ENCODE assay signal across 1 cellular context in genomic region chr22:37658133-37659065, GRCh38.
TF ChIP-seq lines count a peak whose summit lies in the region.

PDXP (plus strand) TSS chr22:37658723; CDS start chr22:37658783, 60 bp downstream.

TF ChIP-seq in HepG2, 621 proteins besides CTCF, POLR2A, EP300 and RAD21 (continued from another document and continues in another):
- TF ChIP-seq ZBED4 (CRISPR knock-in tag; IDR thresholded peaks at IDR 0.05; ENCODE audit: borderline replicate concordance) (0 out of 2 replicates have a peak, but pooled peaks have one; percentile 17), CREB1 (IDR thresholded peaks at IDR 0.05) (peak; percentile 92), CREB1 (CRISPR knock-in tag; IDR thresholded peaks at IDR 0.05) (peak; percentile 97), NPAS2 (CRISPR knock-in tag; IDR thresholded peaks at IDR 0.05; ENCODE audit: borderline replicate concordance) (no peak), ZNF558 (CRISPR knock-in tag; IDR thresholded peaks at IDR 0.05; ENCODE audit: borderline replicate concordance) (no peak; the same call in 1 of the 2 replicates), ZNF720 (CRISPR knock-in tag; IDR thresholded peaks at IDR 0.05) (no peak), ZNF280B (CRISPR knock-in tag; IDR thresholded peaks at IDR 0.05; ENCODE audit: borderline replicate concordance) (no peak), POLR2G (IDR thresholded peaks at IDR 0.05; ENCODE audit: low read depth, low read length) (peak; percentile 75), HNF1B (CRISPR knock-in tag; IDR thresholded peaks at IDR 0.05) (0 out of 2 replicates have a peak, but pooled peaks have one; percentile 12), ZMAT3 (CRISPR knock-in tag; conservative IDR thresholded peaks at IDR 0.05) (0 out of 2 replicates have a peak, but pooled peaks have one; percentile 68), FOXA3 (CRISPR knock-in tag; IDR thresholded peaks at IDR 0.05) (0 out of 2 replicates have a peak, but pooled peaks have one; percentile 3), SRY (CRISPR knock-in tag; IDR thresholded peaks at IDR 0.05) (peak; percentile 25; the same call in 1 of the 2 replicates), TARDBP (CRISPR knock-in tag; IDR thresholded peaks at IDR 0.05) (peak; percentile 41; the same call in 1 of the 2 replicates), ETS1 (CRISPR knock-in tag; IDR thresholded peaks at IDR 0.05) (no peak), ZNF207 (IDR thresholded peaks at IDR 0.05; ENCODE audit: borderline replicate concordance) (no peak), TCF7 (IDR thresholded peaks at IDR 0.05; ENCODE audit: low read depth) (no peak), HMGXB3 (CRISPR knock-in tag; IDR thresholded peaks at IDR 0.05; ENCODE audit: borderline replicate concordance) (peak; percentile 98), ZBTB33 (CRISPR knock-in tag; IDR thresholded peaks at IDR 0.05) (no peak), ZMYM4 (CRISPR knock-in tag; IDR thresholded peaks at IDR 0.05) (0 out of 2 replicates have a peak, but pooled peaks have one; percentile 18), ZNF773 (CRISPR knock-in tag; IDR thresholded peaks at IDR 0.05; ENCODE audit: borderline replicate concordance) (peak; percentile 57; the same call in 1 of the 2 replicates), RBFOX2 (IDR thresholded peaks at IDR 0.05; ENCODE audit: low read depth, low read length) (peak; percentile 90), RBM39 (IDR thresholded peaks at IDR 0.05; ENCODE audit: low read depth, low read length, poor library complexity, severe bottlenecking) (no peak), ZNF333 (CRISPR knock-in tag; IDR thresholded peaks at IDR 0.05; ENCODE audit: borderline replicate concordance) (no peak), HDAC6 (IDR thresholded peaks at IDR 0.05; ENCODE audit: low read depth, low read length) (no peak), ZNF512 (CRISPR knock-in tag; IDR thresholded peaks at IDR 0.05) (no peak), ZNF44 (CRISPR knock-in tag; IDR thresholded peaks at IDR 0.05) (no peak), SAP130 (CRISPR knock-in tag; IDR thresholded peaks at IDR 0.05; ENCODE audit: low read depth) (peak; percentile 78), ZNF513 (CRISPR knock-in tag; conservative IDR thresholded peaks at IDR 0.05) (no peak), AKAP8 (CRISPR knock-in tag; IDR thresholded peaks at IDR 0.05) (no peak; the same call in 1 of the 2 replicates), ZNF607 (CRISPR knock-in tag; IDR thresholded peaks at IDR 0.05; ENCODE audit: borderline replicate concordance) (0 out of 2 replicates have a peak, but pooled peaks have one; percentile 35), KDM2A (CRISPR knock-in tag; IDR thresholded peaks at IDR 0.05; ENCODE audit: borderline replicate concordance, low read depth) (peak; percentile 79; the same call in 1 of the 2 replicates), MEIS2 (CRISPR knock-in tag; IDR thresholded peaks at IDR 0.05) (peak; percentile 74; the same call in 1 of the 2 replicates), TSC22D2 (CRISPR knock-in tag; IDR thresholded peaks at IDR 0.05; ENCODE audit: borderline replicate concordance) (0 out of 2 replicates have a peak, but pooled peaks have one; percentile 39), NRL (CRISPR knock-in tag; IDR thresholded peaks at IDR 0.05; ENCODE audit: borderline replicate concordance) (no peak), UBTF (CRISPR knock-in tag; IDR thresholded peaks at IDR 0.05) (0 out of 2 replicates have a peak, but pooled peaks have one; percentile 29)
